Comparison of ENCODE assay signal across 1 cellular context in the genomic region with DNA sequence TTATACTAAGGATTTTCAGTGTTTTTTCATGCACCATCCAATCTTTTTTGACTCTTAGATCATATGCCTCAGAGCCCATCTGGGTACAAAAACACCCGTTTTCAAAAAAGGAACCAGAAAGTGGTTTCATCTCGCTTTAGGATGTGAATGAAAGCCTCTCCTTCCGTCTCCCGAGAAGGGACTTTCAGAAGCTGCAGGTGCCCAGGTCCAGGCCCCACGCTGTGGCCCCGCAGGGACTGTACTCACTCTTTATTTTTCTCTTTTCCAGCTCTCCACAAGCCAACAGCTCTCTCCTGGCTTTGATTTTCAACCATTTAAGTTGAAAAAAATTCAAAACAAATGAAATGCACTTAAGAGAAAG.
TF ChIP-seq lines count a peak whose summit lies in the region.

No MANE protein-coding gene starts in this region.

TF ChIP-seq in SK-N-SH treated with all-trans-retinoic acid at 6 μM for 48 hours, 23 proteins besides CTCF, POLR2A, EP300 and RAD21 (continued from another document):
- TF ChIP-seq, protein P1, sequence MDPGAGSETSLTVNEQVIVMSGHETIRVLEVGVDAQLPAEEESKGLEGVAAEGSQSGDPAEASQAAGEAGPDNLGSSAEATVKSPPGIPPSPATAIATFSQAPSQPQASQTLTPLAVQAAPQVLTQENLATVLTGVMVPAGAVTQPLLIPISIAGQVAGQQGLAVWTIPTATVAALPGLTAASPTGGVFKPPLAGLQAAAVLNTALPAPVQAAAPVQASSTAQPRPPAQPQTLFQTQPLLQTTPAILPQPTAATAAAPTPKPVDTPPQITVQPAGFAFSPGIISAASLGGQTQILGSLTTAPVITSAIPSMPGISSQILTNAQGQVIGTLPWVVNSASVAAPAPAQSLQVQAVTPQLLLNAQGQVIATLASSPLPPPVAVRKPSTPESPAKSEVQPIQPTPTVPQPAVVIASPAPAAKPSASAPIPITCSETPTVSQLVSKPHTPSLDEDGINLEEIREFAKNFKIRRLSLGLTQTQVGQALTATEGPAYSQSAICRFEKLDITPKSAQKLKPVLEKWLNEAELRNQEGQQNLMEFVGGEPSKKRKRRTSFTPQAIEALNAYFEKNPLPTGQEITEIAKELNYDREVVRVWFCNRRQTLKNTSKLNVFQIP (CRISPR knock-in tag; IDR thresholded peaks at IDR 0.05; ENCODE audit: borderline replicate concordance, low read depth) = no peak
- TF ChIP-seq GLIS3 (CRISPR knock-in tag; IDR thresholded peaks at IDR 0.05) = no peak
TF ChIP-seq in SK-N-SH treated with all-trans-retinoic acid at 6 μM for 48 hours: peak in this region for 0.
